1 cellular context compared by ENCODE assay signal in the genomic region with DNA sequence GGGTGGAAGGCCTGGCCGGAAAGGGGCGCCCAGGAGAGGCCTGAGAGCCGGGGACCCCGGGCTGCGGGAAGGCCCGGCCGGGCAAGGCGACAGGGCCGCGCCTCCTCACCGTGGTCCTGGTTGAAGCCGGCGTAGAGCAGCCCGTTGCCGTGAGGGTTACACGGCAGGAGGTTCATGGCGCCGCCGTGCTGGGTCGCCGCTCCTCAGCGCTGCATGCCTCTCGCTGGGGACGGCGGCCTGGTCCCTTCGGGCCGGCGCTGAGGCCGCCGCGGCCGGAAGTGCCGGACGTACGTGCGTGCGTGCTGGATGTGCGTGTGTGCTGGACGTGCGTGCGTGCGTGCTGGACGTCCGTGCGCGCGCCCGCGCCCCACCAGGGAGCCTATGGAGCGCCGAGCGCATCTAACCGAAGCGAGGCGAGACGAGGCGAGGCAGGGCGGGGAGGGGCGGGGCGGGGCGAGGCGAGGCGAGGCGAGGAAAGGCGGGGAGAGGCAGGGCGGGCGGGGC.
TF ChIP-seq lines count a peak whose summit lies in the region.

WDR45B (minus strand) TSS at position 280 of the 504 bp plus-strand sequence; CDS start at position 176, 104 bp downstream.

TF ChIP-seq in HepG2, 621 proteins besides CTCF, POLR2A, EP300 and RAD21 (continued from another document and continues in another):
- TF ChIP-seq IKZF1 (IDR thresholded peaks at IDR 0.05) (no peak), ZMYM3 (CRISPR knock-in tag; IDR thresholded peaks at IDR 0.05) (no peak), HOXA7 (CRISPR knock-in tag; IDR thresholded peaks at IDR 0.05) (no peak), FOXP1 (IDR thresholded peaks at IDR 0.05) (no peak), FOXP1 (CRISPR knock-in tag; IDR thresholded peaks at IDR 0.05) (0 out of 2 replicates have a peak, but pooled peaks have one; percentile 15), ZNF367 (CRISPR knock-in tag; IDR thresholded peaks at IDR 0.05; ENCODE audit: borderline replicate concordance) (no peak), MYPOP (CRISPR knock-in tag; IDR thresholded peaks at IDR 0.05) (no peak; the same call in none of the 2 replicates), ZFP41 (CRISPR knock-in tag; IDR thresholded peaks at IDR 0.05; ENCODE audit: borderline replicate concordance) (peak; percentile 40; the same call in 1 of the 2 replicates), ZSCAN30 (CRISPR knock-in tag; IDR thresholded peaks at IDR 0.05) (no peak), KMT2B (CRISPR knock-in tag; IDR thresholded peaks at IDR 0.05) (peak; percentile 73), ZNF772 (CRISPR knock-in tag; IDR thresholded peaks at IDR 0.05) (peak; percentile 56; the same call in 1 of the 2 replicates), ZNF235 (CRISPR knock-in tag; IDR thresholded peaks at IDR 0.05; ENCODE audit: borderline replicate concordance) (no peak), GATAD2A (CRISPR knock-in tag; IDR thresholded peaks at IDR 0.05) (0 out of 2 replicates have a peak, but pooled peaks have one; percentile 15), ZNF782 (CRISPR knock-in tag; IDR thresholded peaks at IDR 0.05; ENCODE audit: borderline replicate concordance) (peak; percentile 88; the same call in 1 of the 2 replicates), TBP (CRISPR knock-in tag; IDR thresholded peaks at IDR 0.05) (no peak), WIZ (CRISPR knock-in tag; IDR thresholded peaks at IDR 0.05) (no peak), TP53 (CRISPR knock-in tag; conservative IDR thresholded peaks at IDR 0.05) (no peak; the same call in 1 of the 2 replicates), TOE1 (CRISPR knock-in tag; IDR thresholded peaks at IDR 0.05) (0 out of 2 replicates have a peak, but pooled peaks have one; percentile 20), NCOA1 (CRISPR knock-in tag; IDR thresholded peaks at IDR 0.05) (no peak), ZBTB7B (CRISPR knock-in tag; IDR thresholded peaks at IDR 0.05) (peak; percentile 91), TEAD3 (CRISPR knock-in tag; optimal IDR thresholded peaks at IDR 0.05; ENCODE audit: borderline replicate concordance) (peak; percentile 82), KDM5A (IDR thresholded peaks at IDR 0.05; ENCODE audit: borderline replicate concordance, low read length) (no peak), ZNF20 (CRISPR knock-in tag; IDR thresholded peaks at IDR 0.05) (no peak), PHF21A (CRISPR knock-in tag; IDR thresholded peaks at IDR 0.05) (peak; percentile 73), MAZ (IDR thresholded peaks at IDR 0.05; ENCODE audit: borderline replicate concordance, low read depth, low read length) (no peak), MAZ (CRISPR knock-in tag; IDR thresholded peaks at IDR 0.05; ENCODE audit: low read depth) (peak; percentile 94), ELF4 (CRISPR knock-in tag; IDR thresholded peaks at IDR 0.05; ENCODE audit: borderline replicate concordance) (no peak), MAF1 (CRISPR knock-in tag; IDR thresholded peaks at IDR 0.05; ENCODE audit: borderline replicate concordance) (peak; percentile 90; the same call in 1 of the 2 replicates), SPEN (CRISPR knock-in tag; IDR thresholded peaks at IDR 0.05; ENCODE audit: low read depth) (peak; percentile 99), ZNF776 (CRISPR knock-in tag; IDR thresholded peaks at IDR 0.05) (peak; percentile 93; the same call in 1 of the 2 replicates), MYC (CRISPR knock-in tag; IDR thresholded peaks at IDR 0.05; ENCODE audit: borderline replicate concordance) (peak; percentile 87; the same call in 1 of the 2 replicates), DNMT1 (CRISPR knock-in tag; IDR thresholded peaks at IDR 0.05) (peak; percentile 91), CAMTA2 (CRISPR knock-in tag; IDR thresholded peaks at IDR 0.05; ENCODE audit: borderline replicate concordance) (no peak; the same call in 1 of the 2 replicates), HMG20A (CRISPR knock-in tag; IDR thresholded peaks at IDR 0.05; ENCODE audit: borderline replicate concordance) (peak; percentile 43; the same call in 1 of the 2 replicates), ESRRA (CRISPR knock-in tag; IDR thresholded peaks at IDR 0.05; ENCODE audit: low read depth) (peak; percentile 17; the same call in 1 of the 2 replicates), CENPT (CRISPR knock-in tag; IDR thresholded peaks at IDR 0.05; ENCODE audit: low read depth) (no peak; the same call in 1 of the 2 replicates), STAT5B (CRISPR knock-in tag; IDR thresholded peaks at IDR 0.05) (0 out of 2 replicates have a peak, but pooled peaks have one; percentile 56), ZNF264 (CRISPR knock-in tag; IDR thresholded peaks at IDR 0.05) (no peak), ZNF274 (CRISPR knock-in tag; IDR thresholded peaks at IDR 0.05) (peak; percentile 90), ZNF816 (CRISPR knock-in tag; IDR thresholded peaks at IDR 0.05; ENCODE audit: borderline replicate concordance) (no peak; the same call in 1 of the 2 replicates), TBX3 (IDR thresholded peaks at IDR 0.05; ENCODE audit: borderline replicate concordance) (0 out of 2 replicates have a peak, but pooled peaks have one; percentile 19), ZNF317 (CRISPR knock-in tag; IDR thresholded peaks at IDR 0.05) (0 out of 2 replicates have a peak, but pooled peaks have one; percentile 32), KLF16 (CRISPR knock-in tag; IDR thresholded peaks at IDR 0.05) (peak in 1 of 2 experiments; percentile 55; a peak in 2 of 4 replicates), RAD51 (IDR thresholded peaks at IDR 0.05; ENCODE audit: borderline replicate concordance) (no peak)
- TF ChIP-seq, protein P1, sequence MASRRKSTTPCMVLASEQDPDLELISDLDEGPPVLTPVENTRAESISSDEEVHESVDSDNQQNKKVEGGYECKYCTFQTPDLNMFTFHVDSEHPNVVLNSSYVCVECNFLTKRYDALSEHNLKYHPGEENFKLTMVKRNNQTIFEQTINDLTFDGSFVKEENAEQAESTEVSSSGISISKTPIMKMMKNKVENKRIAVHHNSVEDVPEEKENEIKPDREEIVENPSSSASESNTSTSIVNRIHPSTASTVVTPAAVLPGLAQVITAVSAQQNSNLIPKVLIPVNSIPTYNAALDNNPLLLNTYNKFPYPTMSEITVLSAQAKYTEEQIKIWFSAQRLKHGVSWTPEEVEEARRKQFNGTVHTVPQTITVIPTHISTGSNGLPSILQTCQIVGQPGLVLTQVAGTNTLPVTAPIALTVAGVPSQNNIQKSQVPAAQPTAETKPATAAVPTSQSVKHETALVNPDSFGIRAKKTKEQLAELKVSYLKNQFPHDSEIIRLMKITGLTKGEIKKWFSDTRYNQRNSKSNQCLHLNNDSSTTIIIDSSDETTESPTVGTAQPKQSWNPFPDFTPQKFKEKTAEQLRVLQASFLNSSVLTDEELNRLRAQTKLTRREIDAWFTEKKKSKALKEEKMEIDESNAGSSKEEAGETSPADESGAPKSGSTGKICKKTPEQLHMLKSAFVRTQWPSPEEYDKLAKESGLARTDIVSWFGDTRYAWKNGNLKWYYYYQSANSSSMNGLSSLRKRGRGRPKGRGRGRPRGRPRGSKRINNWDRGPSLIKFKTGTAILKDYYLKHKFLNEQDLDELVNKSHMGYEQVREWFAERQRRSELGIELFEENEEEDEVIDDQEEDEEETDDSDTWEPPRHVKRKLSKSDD (CRISPR knock-in tag; IDR thresholded peaks at IDR 0.05; ENCODE audit: low read depth), result 0 out of 2 replicates have a peak, but pooled peaks have one; percentile 63
- TF ChIP-seq, protein P2, sequence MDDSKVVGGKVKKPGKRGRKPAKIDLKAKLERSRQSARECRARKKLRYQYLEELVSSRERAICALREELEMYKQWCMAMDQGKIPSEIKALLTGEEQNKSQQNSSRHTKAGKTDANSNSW (CRISPR knock-in tag; IDR thresholded peaks at IDR 0.05; ENCODE audit: borderline replicate concordance), result no peak
- TF ChIP-seq, protein P3, sequence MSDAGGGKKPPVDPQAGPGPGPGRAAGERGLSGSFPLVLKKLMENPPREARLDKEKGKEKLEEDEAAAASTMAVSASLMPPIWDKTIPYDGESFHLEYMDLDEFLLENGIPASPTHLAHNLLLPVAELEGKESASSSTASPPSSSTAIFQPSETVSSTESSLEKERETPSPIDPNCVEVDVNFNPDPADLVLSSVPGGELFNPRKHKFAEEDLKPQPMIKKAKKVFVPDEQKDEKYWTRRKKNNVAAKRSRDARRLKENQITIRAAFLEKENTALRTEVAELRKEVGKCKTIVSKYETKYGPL (CRISPR knock-in tag; IDR thresholded peaks at IDR 0.05), result no peak; the same call in 1 of the 2 replicates
- TF ChIP-seq, protein P4, sequence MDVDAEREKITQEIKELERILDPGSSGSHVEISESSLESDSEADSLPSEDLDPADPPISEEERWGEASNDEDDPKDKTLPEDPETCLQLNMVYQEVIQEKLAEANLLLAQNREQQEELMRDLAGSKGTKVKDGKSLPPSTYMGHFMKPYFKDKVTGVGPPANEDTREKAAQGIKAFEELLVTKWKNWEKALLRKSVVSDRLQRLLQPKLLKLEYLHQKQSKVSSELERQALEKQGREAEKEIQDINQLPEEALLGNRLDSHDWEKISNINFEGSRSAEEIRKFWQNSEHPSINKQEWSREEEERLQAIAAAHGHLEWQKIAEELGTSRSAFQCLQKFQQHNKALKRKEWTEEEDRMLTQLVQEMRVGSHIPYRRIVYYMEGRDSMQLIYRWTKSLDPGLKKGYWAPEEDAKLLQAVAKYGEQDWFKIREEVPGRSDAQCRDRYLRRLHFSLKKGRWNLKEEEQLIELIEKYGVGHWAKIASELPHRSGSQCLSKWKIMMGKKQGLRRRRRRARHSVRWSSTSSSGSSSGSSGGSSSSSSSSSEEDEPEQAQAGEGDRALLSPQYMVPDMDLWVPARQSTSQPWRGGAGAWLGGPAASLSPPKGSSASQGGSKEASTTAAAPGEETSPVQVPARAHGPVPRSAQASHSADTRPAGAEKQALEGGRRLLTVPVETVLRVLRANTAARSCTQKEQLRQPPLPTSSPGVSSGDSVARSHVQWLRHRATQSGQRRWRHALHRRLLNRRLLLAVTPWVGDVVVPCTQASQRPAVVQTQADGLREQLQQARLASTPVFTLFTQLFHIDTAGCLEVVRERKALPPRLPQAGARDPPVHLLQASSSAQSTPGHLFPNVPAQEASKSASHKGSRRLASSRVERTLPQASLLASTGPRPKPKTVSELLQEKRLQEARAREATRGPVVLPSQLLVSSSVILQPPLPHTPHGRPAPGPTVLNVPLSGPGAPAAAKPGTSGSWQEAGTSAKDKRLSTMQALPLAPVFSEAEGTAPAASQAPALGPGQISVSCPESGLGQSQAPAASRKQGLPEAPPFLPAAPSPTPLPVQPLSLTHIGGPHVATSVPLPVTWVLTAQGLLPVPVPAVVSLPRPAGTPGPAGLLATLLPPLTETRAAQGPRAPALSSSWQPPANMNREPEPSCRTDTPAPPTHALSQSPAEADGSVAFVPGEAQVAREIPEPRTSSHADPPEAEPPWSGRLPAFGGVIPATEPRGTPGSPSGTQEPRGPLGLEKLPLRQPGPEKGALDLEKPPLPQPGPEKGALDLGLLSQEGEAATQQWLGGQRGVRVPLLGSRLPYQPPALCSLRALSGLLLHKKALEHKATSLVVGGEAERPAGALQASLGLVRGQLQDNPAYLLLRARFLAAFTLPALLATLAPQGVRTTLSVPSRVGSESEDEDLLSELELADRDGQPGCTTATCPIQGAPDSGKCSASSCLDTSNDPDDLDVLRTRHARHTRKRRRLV (CRISPR knock-in tag; IDR thresholded peaks at IDR 0.05), result no peak
- TF ChIP-seq, protein P5, sequence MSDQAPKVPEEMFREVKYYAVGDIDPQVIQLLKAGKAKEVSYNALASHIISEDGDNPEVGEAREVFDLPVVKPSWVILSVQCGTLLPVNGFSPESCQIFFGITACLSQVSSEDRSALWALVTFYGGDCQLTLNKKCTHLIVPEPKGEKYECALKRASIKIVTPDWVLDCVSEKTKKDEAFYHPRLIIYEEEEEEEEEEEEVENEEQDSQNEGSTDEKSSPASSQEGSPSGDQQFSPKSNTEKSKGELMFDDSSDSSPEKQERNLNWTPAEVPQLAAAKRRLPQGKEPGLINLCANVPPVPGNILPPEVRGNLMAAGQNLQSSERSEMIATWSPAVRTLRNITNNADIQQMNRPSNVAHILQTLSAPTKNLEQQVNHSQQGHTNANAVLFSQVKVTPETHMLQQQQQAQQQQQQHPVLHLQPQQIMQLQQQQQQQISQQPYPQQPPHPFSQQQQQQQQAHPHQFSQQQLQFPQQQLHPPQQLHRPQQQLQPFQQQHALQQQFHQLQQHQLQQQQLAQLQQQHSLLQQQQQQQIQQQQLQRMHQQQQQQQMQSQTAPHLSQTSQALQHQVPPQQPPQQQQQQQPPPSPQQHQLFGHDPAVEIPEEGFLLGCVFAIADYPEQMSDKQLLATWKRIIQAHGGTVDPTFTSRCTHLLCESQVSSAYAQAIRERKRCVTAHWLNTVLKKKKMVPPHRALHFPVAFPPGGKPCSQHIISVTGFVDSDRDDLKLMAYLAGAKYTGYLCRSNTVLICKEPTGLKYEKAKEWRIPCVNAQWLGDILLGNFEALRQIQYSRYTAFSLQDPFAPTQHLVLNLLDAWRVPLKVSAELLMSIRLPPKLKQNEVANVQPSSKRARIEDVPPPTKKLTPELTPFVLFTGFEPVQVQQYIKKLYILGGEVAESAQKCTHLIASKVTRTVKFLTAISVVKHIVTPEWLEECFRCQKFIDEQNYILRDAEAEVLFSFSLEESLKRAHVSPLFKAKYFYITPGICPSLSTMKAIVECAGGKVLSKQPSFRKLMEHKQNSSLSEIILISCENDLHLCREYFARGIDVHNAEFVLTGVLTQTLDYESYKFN (CRISPR knock-in tag; conservative IDR thresholded peaks at IDR 0.05), result no peak; the same call in 1 of the 2 replicates
- TF ChIP-seq, protein P6, sequence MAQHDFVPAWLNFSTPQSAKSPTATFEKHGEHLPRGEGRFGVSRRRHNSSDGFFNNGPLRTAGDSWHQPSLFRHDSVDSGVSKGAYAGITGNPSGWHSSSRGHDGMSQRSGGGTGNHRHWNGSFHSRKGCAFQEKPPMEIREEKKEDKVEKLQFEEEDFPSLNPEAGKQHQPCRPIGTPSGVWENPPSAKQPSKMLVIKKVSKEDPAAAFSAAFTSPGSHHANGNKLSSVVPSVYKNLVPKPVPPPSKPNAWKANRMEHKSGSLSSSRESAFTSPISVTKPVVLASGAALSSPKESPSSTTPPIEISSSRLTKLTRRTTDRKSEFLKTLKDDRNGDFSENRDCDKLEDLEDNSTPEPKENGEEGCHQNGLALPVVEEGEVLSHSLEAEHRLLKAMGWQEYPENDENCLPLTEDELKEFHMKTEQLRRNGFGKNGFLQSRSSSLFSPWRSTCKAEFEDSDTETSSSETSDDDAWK (CRISPR knock-in tag; IDR thresholded peaks at IDR 0.05), result no peak
- TF ChIP-seq, protein P7, sequence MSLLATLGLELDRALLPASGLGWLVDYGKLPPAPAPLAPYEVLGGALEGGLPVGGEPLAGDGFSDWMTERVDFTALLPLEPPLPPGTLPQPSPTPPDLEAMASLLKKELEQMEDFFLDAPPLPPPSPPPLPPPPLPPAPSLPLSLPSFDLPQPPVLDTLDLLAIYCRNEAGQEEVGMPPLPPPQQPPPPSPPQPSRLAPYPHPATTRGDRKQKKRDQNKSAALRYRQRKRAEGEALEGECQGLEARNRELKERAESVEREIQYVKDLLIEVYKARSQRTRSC (CRISPR knock-in tag; IDR thresholded peaks at IDR 0.05; ENCODE audit: low read depth), result no peak
